ENCODE assay signal across 13 cellular contexts in the genomic region with DNA sequence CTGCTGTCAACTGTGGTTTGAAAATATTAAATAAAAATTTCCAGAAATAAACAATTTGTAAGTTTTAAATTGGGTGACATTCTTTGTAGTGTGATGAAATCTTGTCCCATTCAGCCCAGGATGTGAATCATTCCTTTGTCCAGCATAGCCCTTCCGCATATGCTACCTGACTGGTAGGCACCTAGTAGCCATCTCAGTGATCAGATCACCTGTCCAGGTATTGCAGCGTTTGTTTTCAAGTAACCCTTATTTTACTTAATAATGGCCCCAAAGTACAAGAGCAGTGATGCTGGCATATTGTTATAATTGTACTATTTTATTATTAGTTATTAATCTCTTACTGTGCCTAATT.
A peak's percentile ranks its signal among the peaks of the same experiment; 100 is the strongest.
DNase-seq lines count a peak whose midpoint lies in the region; ATAC-seq and TF ChIP-seq lines count a peak whose summit lies in the region.
"Had no signal": no experiment of that assay in that cellular context is flagged by ENCODE, and none has a peak within 500 bp of the region (broad histone marks: within the 10 kb centered on the region; RNA-seq: fewer than 3 reads in every experiment).

No MANE protein-coding gene starts in this region.

- peak overlapping the region; percentile 80 for H2AFZ ChIP-seq in PC-9

- peak overlapping the region; percentile 53 for H3K27ac ChIP-seq in PC-9
- H3K27ac ChIP-seq: gastroesophageal sphincter had no signal

- no peaks in the 10 kb centered on the region for H3K36me3 ChIP-seq in PC-9 (ENCODE audit: low read depth)
- H3K36me3 ChIP-seq: gastroesophageal sphincter had no signal

- H3K4me3 ChIP-seq in PC-9 = peak overlapping the region; percentile 34; the same call in 1 of the 2 replicates
- H3K4me3 ChIP-seq: gastroesophageal sphincter had no signal

- intact Hi-C loops in activated CD4-positive, alpha-beta T cell treated with anti-CD3 and anti-CD28 coated beads, Interleukin-2, amount 10 ng/mL, durations not matched to agents 24 days and 14 days (cut with micrococcal nuclease) = loop anchor here (5.0 to 10.0 kb wide), 3 partner anchors 81 to 1021 kb away; no protein-coding TSS in a partner anchor
- intact Hi-C loops in PC-9 (cut with micrococcal nuclease; ENCODE audit: unreplicated experiment) = no loop called here

- peaks cover 5% of the 10 kb centered on the region for H3K9me3 Mint-ChIP-seq in activated CD4-positive, alpha-beta T cell treated with anti-CD3 and anti-CD28 coated beads, Interleukin-2, amount 10 ng/mL, durations not matched to agents 24 days and 14 days
- H3K9me3 Mint-ChIP-seq: neural crest cell had no signal

- no peak for DNase-seq in activated CD4-positive, alpha-beta T cell treated with anti-CD3 and anti-CD28 coated beads, Interleukin-2, amount 10 ng/mL, durations not matched to agents 24 days and 14 days
- no peak for DNase-seq in activated CD4-positive, alpha-beta T cell treated with anti-CD3 and anti-CD28 coated beads, Interleukin-2, amount 50 U/mL, for 4 hours
- DNase-seq in PC-9 = peak; percentile 18 to 49
- DNase-seq in kidney tubule cell (ENCODE audit: low spot score) = peak; percentile 43
- DNase-seq in central memory CD4-positive, alpha-beta T cell = no peak
- no peak for DNase-seq in stimulated activated CD4-positive, alpha-beta T cell treated with anti-CD3 and anti-CD28 coated beads, Interleukin-4, amount 100 ng/mL, for 24 hours
- DNase-seq in putamen (ENCODE audit: low spot score) = no peak
- DNase-seq: ACHN, cortex of kidney, NCI-H146 had no signal

- H3K4me1 ChIP-seq in PC-9 (replicated peaks; ENCODE audit: insufficient read depth) = peaks cover 13% of the 10 kb centered on the region; the same call in 1 of the 2 replicates
- H3K4me1 ChIP-seq: gastroesophageal sphincter had no signal

- no peaks in the 10 kb centered on the region; the same call in 1 of the 2 replicates for H3K9me3 ChIP-seq in PC-9 (ENCODE audit: insufficient read depth, low read depth)
- H3K9me3 ChIP-seq: gastroesophageal sphincter had no signal

- no peaks in the 10 kb centered on the region for H3F3A ChIP-seq in PC-9 (ENCODE audit: insufficient read depth, low read depth)

- peak overlapping the region; percentile 8 for H3K4me3 Mint-ChIP-seq in activated CD4-positive, alpha-beta T cell treated with anti-CD3 and anti-CD28 coated beads, Interleukin-2, amount 10 ng/mL, durations not matched to agents 24 days and 14 days
- H3K4me3 Mint-ChIP-seq: neural crest cell had no signal

- no peak for TF ChIP-seq CTCF in PC-9 (conservative IDR thresholded peaks at IDR 0.05)

- H3K27ac Mint-ChIP-seq in activated CD4-positive, alpha-beta T cell treated with anti-CD3 and anti-CD28 coated beads, Interleukin-2, amount 10 ng/mL, durations not matched to agents 24 days and 14 days = peak overlapping the region; percentile 75

- H3K4me2 ChIP-seq in PC-9 = peak overlapping the region; percentile 70

- H3K4me1 Mint-ChIP-seq in activated CD4-positive, alpha-beta T cell treated with anti-CD3 and anti-CD28 coated beads, Interleukin-2, amount 10 ng/mL, durations not matched to agents 24 days and 14 days = peaks cover 50% of the 10 kb centered on the region
- H3K4me1 Mint-ChIP-seq: neural crest cell had no signal

- H3K9me2 ChIP-seq in PC-9 (ENCODE audit: insufficient read depth) = no peaks in the 10 kb centered on the region

- CTCF ChIA-PET in PC-9 (lab: Charles Lee) = no interaction called here

- no peaks in the 10 kb centered on the region for H3K79me2 ChIP-seq in PC-9 (ENCODE audit: low read depth)

- POLR2A ChIA-PET in PC-9 (lab: Charles Lee; ENCODE audit: unreplicated experiment) = no interaction called here

- peak; percentile 0 for ATAC-seq in GM21576 (IDR thresholded peaks at IDR 0.05; ENCODE audit: unreplicated experiment)
- ATAC-seq: gastroesophageal sphincter had no signal

- H3K27me3 Mint-ChIP-seq in activated CD4-positive, alpha-beta T cell treated with anti-CD3 and anti-CD28 coated beads, Interleukin-2, amount 10 ng/mL, durations not matched to agents 24 days and 14 days = no peaks in the 10 kb centered on the region

- peaks cover 17% of the 10 kb centered on the region for H3K36me3 Mint-ChIP-seq in activated CD4-positive, alpha-beta T cell treated with anti-CD3 and anti-CD28 coated beads, Interleukin-2, amount 10 ng/mL, durations not matched to agents 24 days and 14 days (ENCODE audit: low read depth)

- H4K20me1 ChIP-seq in PC-9 (ENCODE audit: insufficient read depth) = no peaks in the 10 kb centered on the region

- no peaks in the 10 kb centered on the region for H3K27me3 ChIP-seq in PC-9 (ENCODE audit: insufficient read depth, low read depth)
- H3K27me3 ChIP-seq: gastroesophageal sphincter had no signal

- no TSS peak for BruUV-seq in PC-9 (replicated peaks; lab: Mats Ljungman, UMichigan)

Comparison
In these comparisons a context has a peak if more than half of its experiments do, and no peak if none do; other contexts are left out.
1. DNase-seq: peak in PC-9 (2 of 2) and kidney tubule cell (single experiment); none in activated CD4-positive, alpha-beta T cell treated with anti-CD3 and anti-CD28 coated beads, Interleukin-2, amount 10 ng/mL, durations not matched to agents 24 days and 14 days (single experiment), activated CD4-positive, alpha-beta T cell treated with anti-CD3 and anti-CD28 coated beads, Interleukin-2, amount 50 U/mL, for 4 hours (0 of 2), central memory CD4-positive, alpha-beta T cell (single experiment), stimulated activated CD4-positive, alpha-beta T cell treated with anti-CD3 and anti-CD28 coated beads, Interleukin-4, amount 100 ng/mL, for 24 hours (single experiment) and putamen (single experiment).